22 cellular contexts compared by ENCODE assay signal in genomic region chr12:51915003-51915625, GRCh38. TPM values are rescaled to one million over a fixed set of nuclear protein-coding genes. Genes with fewer than 3 reads are reported as not detected.
"Had no signal": no experiment of that assay in that cellular context is flagged by ENCODE, and none has a peak within 500 bp of the region (broad histone marks: within the 10 kb centered on the region; RNA-seq: fewer than 3 reads in every experiment).

No MANE protein-coding gene starts in this region.

- H3K9me3 Mint-ChIP-seq: activated T-helper 2 cell treated with anti-CD3 and anti-CD28 coated beads, Interferon-gamma antibody, Interleukin-2, Interleukin-4, amounts not matched to agents 10 μg/mL and 5 μg/mL and 100 μg/mL, durations not matched to agents 14 hours and 24 hours and 36 hours; mesothelial cell of epicardium; nephron progenitor cell; stimulated activated naive CD8-positive, alpha-beta T cell treated with anti-CD3 and anti-CD28 coated beads, Interleukin-15, amount 100 ng/mL, for 72 hours had no signal

- H3K4me3 Mint-ChIP-seq: mesothelial cell of epicardium; nephron progenitor cell; stimulated activated naive CD8-positive, alpha-beta T cell treated with anti-CD3 and anti-CD28 coated beads, Interleukin-15, amount 100 ng/mL, for 72 hours had no signal

- H3K9me3 ChIP-seq: esophagus squamous epithelium, prostate gland, right lobe of liver, spleen had no signal

- H3K4me1 ChIP-seq: prostate gland had no signal

- H3K27ac ChIP-seq: cardiac muscle cell, esophagus squamous epithelium, prostate gland, right lobe of liver had no signal

- H3K4me1 Mint-ChIP-seq: stimulated activated naive CD8-positive, alpha-beta T cell treated with anti-CD3 and anti-CD28 coated beads, Interleukin-15, amount 100 ng/mL, for 72 hours had no signal

- H3K27ac Mint-ChIP-seq: activated T-helper 2 cell treated with anti-CD3 and anti-CD28 coated beads, Interferon-gamma antibody, Interleukin-2, Interleukin-4, amounts not matched to agents 10 μg/mL and 5 μg/mL and 100 μg/mL, durations not matched to agents 14 hours and 24 hours and 36 hours; mesothelial cell of epicardium; nephron progenitor cell; stimulated activated naive CD8-positive, alpha-beta T cell treated with anti-CD3 and anti-CD28 coated beads, Interleukin-15, amount 100 ng/mL, for 72 hours had no signal

- FAIRE-seq: colon had no signal

- H3K4me3 ChIP-seq: cardiac muscle cell, esophagus squamous epithelium, prostate gland, right lobe of liver, spleen had no signal

- H3K36me3 Mint-ChIP-seq: mesothelial cell of epicardium had no signal

- ATAC-seq: right lobe of liver; stimulated activated naive CD8-positive, alpha-beta T cell treated with anti-CD3 and anti-CD28 coated beads, Interleukin-15, amount 100 ng/mL, for 72 hours had no signal

- H3K36me3 ChIP-seq: cardiac muscle cell, prostate gland, right lobe of liver had no signal

- H3K27me3 ChIP-seq: cardiac muscle cell, right lobe of liver, spleen had no signal

- DNase-seq: activated CD4-positive, alpha-beta T cell treated with anti-CD3 and anti-CD28 coated beads, Interleukin-2, amount 50 U/mL, for 48 hours; activated CD4-positive, CD25-positive, alpha-beta regulatory T cell treated with anti-CD3 and anti-CD28 coated beads, Interleukin-2, amount 50 U/mL, for 72 hours; activated naive CD4-positive, alpha-beta T cell treated with anti-CD3 and anti-CD28 coated beads, Interleukin-2, amount 50 U/mL, for 16 hours; esophagus squamous epithelium; hippocampal formation; nephron progenitor cell; spleen; stimulated activated naive CD8-positive, alpha-beta T cell treated with anti-CD3 and anti-CD28 coated beads, Interleukin-15, amount 100 ng/mL, for 72 hours; SW 1271; T1000 had no signal

RNA-seq across cellular contexts. Expression of gene ACVRL1, which starts 7.8 kb away (rescaled TPM):
- total RNA-seq: activated T-helper 2 cell treated with anti-CD3 and anti-CD28 coated beads, Interferon-gamma antibody, Interleukin-2, Interleukin-4, amounts not matched to agents 10 μg/mL and 5 μg/mL and 100 μg/mL, durations not matched to agents 14 hours and 24 hours and 36 hours; mesothelial cell of epicardium had no signal
- polyA plus RNA-seq: cardiac muscle cell had no signal

RNA-seq across cellular contexts. Expression of gene ANKRD33, which starts 27.2 kb away (rescaled TPM):
- total RNA-seq: activated T-helper 2 cell treated with anti-CD3 and anti-CD28 coated beads, Interferon-gamma antibody, Interleukin-2, Interleukin-4, amounts not matched to agents 10 μg/mL and 5 μg/mL and 100 μg/mL, durations not matched to agents 14 hours and 24 hours and 36 hours; fibroblast of villous mesenchyme; kidney epithelial cell; lower leg skin; omental fat pad; prostate gland; spleen; temporal lobe; urinary bladder had no signal
- polyA plus RNA-seq: cardiac muscle cell, spleen, urinary bladder had no signal
